ENCODE assay signal across 20 cellular contexts in the genomic region with DNA sequence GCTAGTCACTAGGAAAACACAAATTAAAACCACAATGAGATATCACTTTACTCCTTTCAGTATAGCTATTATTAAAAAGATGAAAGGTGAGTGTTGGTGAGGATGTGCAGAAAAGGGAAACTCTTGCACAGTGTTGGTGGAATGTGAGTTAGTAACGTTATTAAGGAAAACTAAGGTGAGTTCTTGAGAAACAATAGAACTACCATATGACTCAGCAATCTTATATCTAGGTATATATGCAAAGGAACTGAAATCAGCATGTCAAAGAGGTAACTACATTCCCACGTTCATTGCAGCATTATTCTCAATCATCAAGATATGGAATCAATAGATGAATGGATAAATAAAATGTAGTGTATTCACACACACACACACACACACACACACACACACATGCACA.
"Had no signal": no experiment of that assay in that cellular context is flagged by ENCODE, and none has a peak within 500 bp of the region (broad histone marks: within the 10 kb centered on the region; RNA-seq: fewer than 3 reads in every experiment).

No MANE protein-coding gene starts in this region.

- DNase-seq: activated CD4-positive, alpha-beta T cell treated with anti-CD3 and anti-CD28 coated beads for 1 hour; activated CD4-positive, alpha-beta T cell treated with anti-CD3 and anti-CD28 coated beads, Interleukin-2, amount 50 U/mL, for 1 hour; activated naive CD4-positive, alpha-beta T cell; activated T-cell treated with anti-CD3 and anti-CD28 coated beads, Interleukin-2, amount 50 U/mL, for 1 hour; adrenal gland; colonic mucosa; dorsolateral prefrontal cortex; effector memory CD8-positive, alpha-beta T cell; ovary; stimulated activated CD4-positive, alpha-beta T cell treated with anti-CD3 and anti-CD28 coated beads, Interleukin-4, amount 100 ng/mL, for 24 hours; stimulated activated naive CD8-positive, alpha-beta T cell treated with anti-CD3 and anti-CD28 coated beads, Interleukin-15, Interleukin-2, amounts not matched to agents 100 U/mL and 50 U/mL, for 24 hours; T-helper 1 cell; WERI-Rb-1 had no signal

- H3K27ac ChIP-seq: adrenal gland, ascending aorta, colonic mucosa, dorsolateral prefrontal cortex, ovary, prostate gland, right atrium auricular region, WERI-Rb-1 had no signal

- H3K9me3 ChIP-seq: ascending aorta, colonic mucosa, ovary, prostate gland had no signal

- H3K4me1 ChIP-seq: adrenal gland, ascending aorta, colonic mucosa, prostate gland, right atrium auricular region had no signal

- H3K36me3 ChIP-seq: adrenal gland, ascending aorta, colonic mucosa, ovary, prostate gland, right atrium auricular region, WERI-Rb-1 had no signal

- H3K4me3 ChIP-seq: adrenal gland, ascending aorta, colonic mucosa, dorsolateral prefrontal cortex, lung, ovary, prostate gland, right atrium auricular region had no signal

- FAIRE-seq: endothelial cell of umbilical vein had no signal

- ATAC-seq: effector memory CD8-positive, alpha-beta T cell; left lobe of liver; natural killer cell treated with Interleukin-12 subunit alpha and Interleukin-12 subunit beta and Interleukin-15 and Interleukin-18, amount 100 ng/mL, for 72 hours; stimulated activated naive CD8-positive, alpha-beta T cell treated with anti-CD3 and anti-CD28 coated beads, Interleukin-15, Interleukin-2, amounts not matched to agents 100 U/mL and 50 U/mL, for 24 hours had no signal

- H3K27me3 ChIP-seq: ascending aorta, colonic mucosa, ovary, right atrium auricular region had no signal
